Comparison of ENCODE assay signal across 19 cellular contexts in genomic region chr2:216756435-216756834, GRCh38.
"Had no signal": no experiment of that assay in that cellular context is flagged by ENCODE, and none has a peak within 500 bp of the region (broad histone marks: within the 10 kb centered on the region; RNA-seq: fewer than 3 reads in every experiment).

No MANE protein-coding gene starts in this region.

- DNase-seq: activated CD4-positive, alpha-beta T cell treated with anti-CD3 and anti-CD28 coated beads, Interleukin-2, amount 10 ng/mL, durations not matched to agents 7 days and 5 days; activated CD8-positive, alpha-beta memory T cell treated with anti-CD3 and anti-CD28 coated beads, Interleukin-2, amount 50 U/mL, for 48 hours; activated gamma-delta T cell treated with Interleukin-2 at 50 U/mL for 16 hours; activated T-cell treated with anti-CD3 and anti-CD28 coated beads, Interleukin-2, amount 50 U/mL, for 72 hours; amniotic stem cell; body of pancreas; caudate nucleus; hippocampal formation; left lung; mammary epithelial cell; mucosa of descending colon; naive thymus-derived CD8-positive, alpha-beta T cell; stimulated activated CD4-positive, alpha-beta T cell treated with anti-CD3 and anti-CD28 coated beads, Interleukin-1b, Interleukin-23, amount 100 ng/mL, for 48 hours; stimulated activated naive CD8-positive, alpha-beta T cell treated with anti-CD3 and anti-CD28 coated beads, Interleukin-15, amount 100 ng/mL, for 72 hours; T-helper 9 cell; testis had no signal

- H3K27ac ChIP-seq: body of pancreas, left lung, testis had no signal

- H3K4me1 ChIP-seq: body of pancreas, testis had no signal

- ATAC-seq: activated T-cell treated with anti-CD3 and anti-CD28 coated beads, Interleukin-2, amount 50 U/mL, for 72 hours; body of pancreas; left lung; mucosa of descending colon; naive thymus-derived CD8-positive, alpha-beta T cell; sciatic nerve; stimulated activated naive CD8-positive, alpha-beta T cell treated with anti-CD3 and anti-CD28 coated beads, Interleukin-15, amount 100 ng/mL, for 72 hours had no signal

- H3K27me3 ChIP-seq: body of pancreas, esophagus muscularis mucosa, left lung, testis had no signal

- H3K9me3 ChIP-seq: body of pancreas, esophagus muscularis mucosa, left lung, mucosa of descending colon, testis had no signal

- H3K4me1 Mint-ChIP-seq: activated CD4-positive, alpha-beta T cell treated with anti-CD3 and anti-CD28 coated beads, Interleukin-2, amount 10 ng/mL, durations not matched to agents 7 days and 5 days; naive thymus-derived CD8-positive, alpha-beta T cell; stimulated activated naive CD8-positive, alpha-beta T cell treated with anti-CD3 and anti-CD28 coated beads, Interleukin-15, amount 100 ng/mL, for 72 hours had no signal

- H3K36me3 ChIP-seq: esophagus muscularis mucosa, left lung had no signal

- H3K36me3 Mint-ChIP-seq: activated naive CD8-positive, alpha-beta T cell; naive thymus-derived CD8-positive, alpha-beta T cell had no signal

- H3K9me3 Mint-ChIP-seq: activated T-cell treated with anti-CD3 and anti-CD28 coated beads, Interleukin-2, amount 50 U/mL, for 72 hours; naive thymus-derived CD8-positive, alpha-beta T cell; stimulated activated naive CD8-positive, alpha-beta T cell treated with anti-CD3 and anti-CD28 coated beads, Interleukin-15, amount 100 ng/mL, for 72 hours had no signal

- H3K27ac Mint-ChIP-seq: activated CD4-positive, alpha-beta T cell treated with anti-CD3 and anti-CD28 coated beads, Interleukin-2, amount 10 ng/mL, durations not matched to agents 7 days and 5 days; activated naive CD8-positive, alpha-beta T cell; activated T-cell treated with anti-CD3 and anti-CD28 coated beads, Interleukin-2, amount 50 U/mL, for 72 hours; naive thymus-derived CD8-positive, alpha-beta T cell; stimulated activated naive CD8-positive, alpha-beta T cell treated with anti-CD3 and anti-CD28 coated beads, Interleukin-15, amount 100 ng/mL, for 72 hours had no signal

- H3K4me3 Mint-ChIP-seq: activated CD4-positive, alpha-beta T cell treated with anti-CD3 and anti-CD28 coated beads, Interleukin-2, amount 10 ng/mL, durations not matched to agents 7 days and 5 days; activated naive CD8-positive, alpha-beta T cell; activated T-cell treated with anti-CD3 and anti-CD28 coated beads, Interleukin-2, amount 50 U/mL, for 72 hours; naive thymus-derived CD8-positive, alpha-beta T cell; stimulated activated naive CD8-positive, alpha-beta T cell treated with anti-CD3 and anti-CD28 coated beads, Interleukin-15, amount 100 ng/mL, for 72 hours had no signal

- H3K27me3 Mint-ChIP-seq: activated naive CD8-positive, alpha-beta T cell had no signal

- H3K4me3 ChIP-seq: body of pancreas, esophagus muscularis mucosa, left lung, mucosa of descending colon, testis had no signal
